ENCODE assay signal across 8 cellular contexts in genomic region chr9:121699271-121700164, GRCh38. TPM values are rescaled to one million over a fixed set of nuclear protein-coding genes. Genes with fewer than 3 reads are reported as not detected.
DNase-seq lines count a peak whose midpoint lies in the region; ATAC-seq and TF ChIP-seq lines count a peak whose summit lies in the region.

No MANE protein-coding gene starts in this region.

- H3K36me3 ChIP-seq in Loucy (ENCODE audit: insufficient read depth, low read length) = no peaks in the 10 kb centered on the region
- no peaks in the 10 kb centered on the region for H3K36me3 ChIP-seq in neuron (ENCODE audit: insufficient read depth, low read length)
- H3K36me3 ChIP-seq in urinary bladder (ENCODE audit: insufficient read depth) = no peaks in the 10 kb centered on the region

- H3K27me3 Mint-ChIP-seq in activated CD8-positive, alpha-beta memory T cell treated with anti-CD3 and anti-CD28 coated beads, Interleukin-2, amount 10 ng/mL, durations not matched to agents 7 days and 5 days = peaks cover 67% of the 10 kb centered on the region

- peak; percentile 62 for ATAC-seq in GM19397 (IDR thresholded peaks at IDR 0.05; ENCODE audit: unreplicated experiment)
- peak; percentile 69 for ATAC-seq in activated CD8-positive, alpha-beta memory T cell treated with anti-CD3 and anti-CD28 coated beads, Interleukin-2, amount 10 ng/mL, durations not matched to agents 7 days and 5 days

- no peak overlapping the region for H3K4me3 Mint-ChIP-seq in activated CD8-positive, alpha-beta memory T cell treated with anti-CD3 and anti-CD28 coated beads, Interleukin-2, amount 10 ng/mL, durations not matched to agents 7 days and 5 days

- peaks cover 68% of the 10 kb centered on the region for H3K4me1 ChIP-seq in Loucy (ENCODE audit: insufficient read depth, low read length, poor library complexity, severe bottlenecking)
- peaks cover 26% of the 10 kb centered on the region for H3K4me1 ChIP-seq in neuron (ENCODE audit: insufficient read depth, low read length)
- H3K4me1 ChIP-seq in urinary bladder (ENCODE audit: insufficient read depth) = no peaks in the 10 kb centered on the region

- no peak overlapping the region for H3K27ac Mint-ChIP-seq in activated CD8-positive, alpha-beta memory T cell treated with anti-CD3 and anti-CD28 coated beads, Interleukin-2, amount 10 ng/mL, durations not matched to agents 7 days and 5 days

- H3K79me2 ChIP-seq in Loucy (ENCODE audit: insufficient read depth, low read length) = peaks cover 39% of the 10 kb centered on the region

- H3K27me3 ChIP-seq in Loucy (ENCODE audit: insufficient read depth, low read length, poor library complexity, severe bottlenecking) (no peaks in the 10 kb centered on the region), neuron (ENCODE audit: insufficient read depth, low read length) (no peaks in the 10 kb centered on the region)

- peak overlapping the region; percentile 83 for H3K27ac ChIP-seq in urinary bladder (ENCODE audit: low read depth)

- H3K9me2 ChIP-seq in Loucy (replicated peaks; ENCODE audit: low read depth, low read length) = no peaks in the 10 kb centered on the region

- peak; percentile 57 for DNase-seq in COLO668 (lab: John Stamatoyannopoulos, UW; ENCODE audit: unreplicated experiment)
- DNase-seq in activated CD8-positive, alpha-beta memory T cell treated with anti-CD3 and anti-CD28 coated beads, Interleukin-2, amount 10 ng/mL, durations not matched to agents 7 days and 5 days = peak; percentile 84
- peak; percentile 28 for DNase-seq in fibroblast of mammary gland (ENCODE audit: low read depth)
- no peak for DNase-seq in inferior parietal cortex (ENCODE audit: extremely low spot score)

- peak overlapping the region; percentile 94 for H3K4me2 ChIP-seq in Loucy (ENCODE audit: low read depth, low read length, poor library complexity, severe bottlenecking)

- CTCF ChIA-PET in activated CD8-positive, alpha-beta memory T cell treated with anti-CD3 and anti-CD28 coated beads, Interleukin-2, amount 10 ng/mL, durations not matched to agents 7 days and 5 days (lab: Charles Lee) = interaction anchor here (1.1 to 1.7 kb wide), 5 partner anchors 9 to 393 kb away, joined by 3 to 8 read pairs (median 3); partner anchors contain the start of gene TTLL11

- H3K4me3 ChIP-seq in Loucy (ENCODE audit: low read length, poor library complexity, severe bottlenecking) (peak overlapping the region; percentile 79), fibroblast of mammary gland (ENCODE audit: control insufficient read depth, low read depth, low read length) (peak overlapping the region; percentile 56), neuron (ENCODE audit: low read length) (peak overlapping the region; percentile 74), urinary bladder (ENCODE audit: low read depth, low read length) (peak overlapping the region; percentile 73)

- H2AFZ ChIP-seq in Loucy (ENCODE audit: low read length) (peak overlapping the region; percentile 59; the same call in 1 of the 2 replicates), neuron (ENCODE audit: low read depth, low read length) (peak overlapping the region; percentile 67)

- WGBS in urinary bladder = 8% methylated on average over 73 of the region's 77 CpGs

- no peaks in the 10 kb centered on the region for H3K36me3 Mint-ChIP-seq in activated CD8-positive, alpha-beta memory T cell treated with anti-CD3 and anti-CD28 coated beads, Interleukin-2, amount 10 ng/mL, durations not matched to agents 7 days and 5 days

- no peaks in the 10 kb centered on the region for H3K9me3 Mint-ChIP-seq in activated CD8-positive, alpha-beta memory T cell treated with anti-CD3 and anti-CD28 coated beads, Interleukin-2, amount 10 ng/mL, durations not matched to agents 7 days and 5 days (ENCODE audit: low read depth)

- TF ChIP-seq CTCF in Loucy (conservative IDR thresholded peaks at IDR 0.05; ENCODE audit: low read length) = no peak
- TF ChIP-seq CTCF in fibroblast of mammary gland (conservative IDR thresholded peaks at IDR 0.05; ENCODE audit: control insufficient read depth, insufficient read depth, low read depth, low read length) = no peak

- no peaks in the 10 kb centered on the region for H3F3A ChIP-seq in Loucy (ENCODE audit: low read depth)

- peaks cover 33% of the 10 kb centered on the region for H4K20me1 ChIP-seq in Loucy (ENCODE audit: insufficient read depth, low read length, poor library complexity, severe bottlenecking)

- peaks cover 18% of the 10 kb centered on the region for H3K4me1 Mint-ChIP-seq in activated CD8-positive, alpha-beta memory T cell treated with anti-CD3 and anti-CD28 coated beads, Interleukin-2, amount 10 ng/mL, durations not matched to agents 7 days and 5 days

- peak overlapping the region; percentile 76 for H3K9ac ChIP-seq in Loucy (ENCODE audit: low read depth, low read length, poor library complexity, severe bottlenecking)

- no peaks in the 10 kb centered on the region for H3K9me3 ChIP-seq in Loucy (ENCODE audit: insufficient read depth, low read depth, low read length)
- no peaks in the 10 kb centered on the region for H3K9me3 ChIP-seq in neuron (ENCODE audit: low read length)

RNA-seq across cellular contexts. Expression of gene DAB2IP, which starts 48.1 kb away (rescaled TPM):
- total RNA-seq in activated CD8-positive, alpha-beta memory T cell treated with anti-CD3 and anti-CD28 coated beads, Interleukin-2, amount 10 ng/mL, durations not matched to agents 7 days and 5 days = under 1 TPM; 0.07 to 0.18 TPM
- 16.8 TPM for total RNA-seq in urinary bladder
- polyA plus RNA-seq in urinary bladder = 42.3 TPM

Comparison
In these comparisons a context has a peak if more than half of its experiments do, and no peak if none do; other contexts are left out.
1. RNA of gene DAB2IP, which starts 48.1 kb away (total RNA-seq): 16.8 TPM in urinary bladder (single experiment); 0.07 to 0.18 TPM in activated CD8-positive, alpha-beta memory T cell treated with anti-CD3 and anti-CD28 coated beads, Interleukin-2, amount 10 ng/mL, durations not matched to agents 7 days and 5 days; every median in the first group is over 10 times any median in the second.
2. Peak in every context shown above with its lines, with median percentiles within 50 percentile points of each other: H3K4me3 ChIP-seq.